ENCODE assay signal across 17 cellular contexts in the genomic region with DNA sequence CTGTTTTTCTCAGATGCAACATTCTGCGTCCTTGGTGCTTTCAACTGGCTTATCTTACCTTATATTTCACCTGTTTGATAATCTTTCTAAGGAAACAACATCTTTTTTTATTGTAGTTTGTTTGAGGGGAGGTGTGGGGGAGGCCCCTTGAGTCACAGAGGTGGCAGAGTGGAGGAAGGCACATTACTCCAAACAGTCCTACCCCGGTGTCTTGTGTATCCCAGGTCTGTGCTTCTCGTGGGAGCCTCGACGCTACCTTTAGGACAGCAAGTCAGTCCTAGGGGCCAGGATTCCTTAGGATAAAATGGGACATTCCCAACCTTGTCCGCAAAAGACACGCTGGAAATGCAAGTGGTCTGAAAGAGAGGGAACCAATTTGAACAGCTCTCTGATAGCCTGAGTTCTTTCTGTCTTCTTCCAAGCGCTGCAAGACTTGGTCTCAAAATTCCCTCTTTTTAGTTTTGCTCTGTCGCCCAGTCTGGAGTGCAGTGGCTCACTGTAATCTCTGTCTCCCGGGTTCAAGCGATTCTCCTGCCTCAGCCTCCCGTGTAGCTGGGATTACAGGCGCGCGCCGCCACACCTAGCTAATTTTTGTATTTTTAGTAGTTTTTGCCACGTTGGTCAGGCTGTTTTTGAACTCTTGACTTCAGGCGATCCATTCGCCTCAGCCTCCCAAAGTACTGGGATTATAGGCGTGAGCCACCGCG. TPM values are rescaled to one million over a fixed set of nuclear protein-coding genes. Genes with fewer than 3 reads are reported as not detected.
DNase-seq lines count a peak whose midpoint lies in the region; ATAC-seq and TF ChIP-seq lines count a peak whose summit lies in the region.
"Had no signal": no experiment of that assay in that cellular context is flagged by ENCODE, and none has a peak within 500 bp of the region (broad histone marks: within the 10 kb centered on the region; RNA-seq: fewer than 3 reads in every experiment).

No MANE protein-coding gene starts in this region.

- no peak overlapping the region for H3K27ac Mint-ChIP-seq in activated naive CD4-positive, alpha-beta T cell treated with anti-CD3 and anti-CD28 coated beads, Interleukin-2, amount 50 U/mL, for 24 hours
- no peak overlapping the region for H3K27ac Mint-ChIP-seq in activated naive CD4-positive, alpha-beta T cell treated with anti-CD3 and anti-CD28 coated beads, Interleukin-2, amount 10 ng/mL, durations not matched to agents 7 days and 5 days
- peak overlapping the region; percentile 85 for H3K27ac Mint-ChIP-seq in type B pancreatic cell
- no peak overlapping the region for H3K27ac Mint-ChIP-seq in HFFc6
- H3K27ac Mint-ChIP-seq: activated CD4-positive, alpha-beta T cell treated with anti-CD3 and anti-CD28 coated beads, Interleukin-2, amount 10 ng/mL, durations not matched to agents 7 days and 5 days; activated T-helper 1 cell treated with anti-CD3 and anti-CD28 coated beads, Interleukin-12 subunit alpha, Interleukin-12 subunit beta, Interleukin-2, Interleukin-4 antibody, amounts not matched to agents 30 ng/mL and 10 ng/mL and 1 ng/mL, durations not matched to agents 14 hours and 24 hours and 36 hours; IgD-negative memory B cell had no signal

- H3K27ac ChIP-seq in coronary artery: peak overlapping the region; percentile 97 to 99
- H3K27ac ChIP-seq in mucosa of rectum (ENCODE audit: low read depth in 2 of 2, low read length in 2 of 2): peak overlapping the region; percentile 77 to 84
- H3K27ac ChIP-seq: 22Rv1 had no signal

- H3K36me3 Mint-ChIP-seq in activated naive CD4-positive, alpha-beta T cell treated with anti-CD3 and anti-CD28 coated beads, Interleukin-2, amount 50 U/mL, for 24 hours: no peaks in the 10 kb centered on the region
- peaks cover 8% of the 10 kb centered on the region for H3K36me3 Mint-ChIP-seq in activated naive CD4-positive, alpha-beta T cell treated with anti-CD3 and anti-CD28 coated beads, Interleukin-2, amount 10 ng/mL, durations not matched to agents 7 days and 5 days
- peaks cover 36% of the 10 kb centered on the region for H3K36me3 Mint-ChIP-seq in type B pancreatic cell
- H3K36me3 Mint-ChIP-seq in HFFc6 (ENCODE audit: low read depth): no peaks in the 10 kb centered on the region
- H3K36me3 Mint-ChIP-seq: IgD-negative memory B cell had no signal

- ATAC-seq in HG03025 (IDR thresholded peaks at IDR 0.05; ENCODE audit: low FRiP score, unreplicated experiment): no peak
- ATAC-seq: sciatic nerve had no signal

- no peaks in the 10 kb centered on the region for H3K9me3 ChIP-seq in mucosa of rectum (ENCODE audit: control insufficient read depth in 2 of 2, low read length in 2 of 2)

- peaks cover 2 to 15% of the 10 kb centered on the region in 2 donors for H3K36me3 ChIP-seq in mucosa of rectum (ENCODE audit: control insufficient read depth in 2 of 2, insufficient read depth in 2 of 2, low read length in 2 of 2)

- H3K4me1 Mint-ChIP-seq in activated naive CD4-positive, alpha-beta T cell treated with anti-CD3 and anti-CD28 coated beads, Interleukin-2, amount 50 U/mL, for 24 hours: peaks cover 3% of the 10 kb centered on the region
- H3K4me1 Mint-ChIP-seq in activated naive CD4-positive, alpha-beta T cell treated with anti-CD3 and anti-CD28 coated beads, Interleukin-2, amount 10 ng/mL, durations not matched to agents 7 days and 5 days: peaks cover 18% of the 10 kb centered on the region
- H3K4me1 Mint-ChIP-seq in type B pancreatic cell (ENCODE audit: unreplicated experiment) (peaks cover 14% of the 10 kb centered on the region), HFFc6 (ENCODE audit: low read depth) (peaks cover 10% of the 10 kb centered on the region; the same call in 1 of the 2 replicates)

- CTCF ChIA-PET in activated naive CD4-positive, alpha-beta T cell treated with anti-CD3 and anti-CD28 coated beads, Interleukin-2, amount 10 ng/mL, durations not matched to agents 7 days and 5 days (lab: Charles Lee): interaction anchor here (0.6 kb wide), 1 partner anchor 709 kb away, joined by 4 read pairs; no protein-coding TSS in a partner anchor

- peaks cover 11 to 17% of the 10 kb centered on the region in 2 donors for H3K4me1 ChIP-seq in mucosa of rectum (ENCODE audit: control insufficient read depth in 2 of 2, insufficient read depth in 2 of 2, low read length in 2 of 2)

- peak overlapping the region; percentile 68 to 99 for H3K9ac ChIP-seq in mucosa of rectum (ENCODE audit: low read depth in 1 of 2, low read length in 2 of 2)

- peak overlapping the region; percentile 7 for H3K4me3 Mint-ChIP-seq in activated naive CD4-positive, alpha-beta T cell treated with anti-CD3 and anti-CD28 coated beads, Interleukin-2, amount 50 U/mL, for 24 hours
- no peak overlapping the region for H3K4me3 Mint-ChIP-seq in activated naive CD4-positive, alpha-beta T cell treated with anti-CD3 and anti-CD28 coated beads, Interleukin-2, amount 10 ng/mL, durations not matched to agents 7 days and 5 days
- H3K4me3 Mint-ChIP-seq in type B pancreatic cell: peak overlapping the region; percentile 86
- no peak overlapping the region for H3K4me3 Mint-ChIP-seq in HFFc6
- H3K4me3 Mint-ChIP-seq: activated CD4-positive, alpha-beta T cell treated with anti-CD3 and anti-CD28 coated beads, Interleukin-2, amount 10 ng/mL, durations not matched to agents 7 days and 5 days; activated T-helper 1 cell treated with anti-CD3 and anti-CD28 coated beads, Interleukin-12 subunit alpha, Interleukin-12 subunit beta, Interleukin-2, Interleukin-4 antibody, amounts not matched to agents 30 ng/mL and 10 ng/mL and 1 ng/mL, durations not matched to agents 14 hours and 24 hours and 36 hours; T-helper 1 cell treated with Interleukin-12 subunit alpha and Interleukin-12 subunit beta and Interleukin-4 antibody, amounts not matched to agents 30 μg/mL and 1 μg/mL, for 36 hours had no signal

- H3K27me3 Mint-ChIP-seq in activated naive CD4-positive, alpha-beta T cell treated with anti-CD3 and anti-CD28 coated beads, Interleukin-2, amount 50 U/mL, for 24 hours: peaks cover 44% of the 10 kb centered on the region
- H3K27me3 Mint-ChIP-seq in activated naive CD4-positive, alpha-beta T cell treated with anti-CD3 and anti-CD28 coated beads, Interleukin-2, amount 10 ng/mL, durations not matched to agents 7 days and 5 days: peaks cover 82% of the 10 kb centered on the region
- peaks cover 79% of the 10 kb centered on the region for H3K27me3 Mint-ChIP-seq in type B pancreatic cell
- H3K27me3 Mint-ChIP-seq in HFFc6 (ENCODE audit: insufficient read depth): peaks cover 31% of the 10 kb centered on the region

- DNase-seq in activated naive CD4-positive, alpha-beta T cell treated with anti-CD3 and anti-CD28 coated beads, Interleukin-2, amount 10 ng/mL, durations not matched to agents 7 days and 5 days: no peak
- DNase-seq in coronary artery (ENCODE audit: low spot score): no peak
- DNase-seq in type B pancreatic cell (ENCODE audit: extremely low spot score, unreplicated experiment): no peak
- no peak for DNase-seq in DMS79 (lab: John Stamatoyannopoulos, UW)
- no peak for DNase-seq in HFFc6
- DNase-seq: activated CD4-positive, alpha-beta T cell treated with anti-CD3 and anti-CD28 coated beads, Interleukin-2, amount 10 ng/mL, durations not matched to agents 7 days and 5 days; central memory CD4-positive, alpha-beta T cell; NCI-H1417; NCI-H446 treated with DMSO at 0.1 percent for 48 hours had no signal

- peaks cover 5 to 10% of the 10 kb centered on the region in 2 donors for H3K27me3 ChIP-seq in mucosa of rectum (ENCODE audit: control insufficient read depth in 2 of 2, insufficient read depth in 2 of 2, low read length in 2 of 2)

- H3K9me3 Mint-ChIP-seq in activated naive CD4-positive, alpha-beta T cell treated with anti-CD3 and anti-CD28 coated beads, Interleukin-2, amount 50 U/mL, for 24 hours: peaks cover 4% of the 10 kb centered on the region
- H3K9me3 Mint-ChIP-seq in activated naive CD4-positive, alpha-beta T cell treated with anti-CD3 and anti-CD28 coated beads, Interleukin-2, amount 10 ng/mL, durations not matched to agents 7 days and 5 days: no peaks in the 10 kb centered on the region
- H3K9me3 Mint-ChIP-seq in type B pancreatic cell (no peaks in the 10 kb centered on the region), HFFc6 (no peaks in the 10 kb centered on the region)
- H3K9me3 Mint-ChIP-seq: activated CD4-positive, alpha-beta T cell treated with anti-CD3 and anti-CD28 coated beads, Interleukin-2, amount 10 ng/mL, durations not matched to agents 7 days and 5 days; activated T-helper 1 cell treated with anti-CD3 and anti-CD28 coated beads, Interleukin-12 subunit alpha, Interleukin-12 subunit beta, Interleukin-2, Interleukin-4 antibody, amounts not matched to agents 30 ng/mL and 10 ng/mL and 1 ng/mL, durations not matched to agents 14 hours and 24 hours and 36 hours; T-helper 1 cell treated with Interleukin-12 subunit alpha and Interleukin-12 subunit beta and Interleukin-4 antibody, amounts not matched to agents 30 μg/mL and 1 μg/mL, for 36 hours had no signal

- TF ChIP-seq CTCF in coronary artery (IDR thresholded peaks at IDR 0.05) (no peak), type B pancreatic cell (conservative IDR thresholded peaks at IDR 0.05) (no peak), HFFc6 (IDR thresholded peaks at IDR 0.05) (no peak)

- peak overlapping the region; percentile 90 for H3K4me3 ChIP-seq in coronary artery
- peak overlapping the region; percentile 77 to 83 for H3K4me3 ChIP-seq in mucosa of rectum (ENCODE audit: low read length in 2 of 2)

RNA-seq across cellular contexts. Expression of a gene that starts 4.0 kb away (rescaled TPM):
- total RNA-seq in type B pancreatic cell (ENCODE audit: low replicate concordance): 37.7 and 39.8 TPM in 2 replicates
- total RNA-seq in HFFc6 (2021; fragmentation: NEBNext Ultra II Directional; extraction: Animal tissue kit (Norgen Biotek cat#: 25700)): 1 to 10 TPM in 4 of 6 experiments, under 1 TPM in 2; 0.28 to 1.8 (median 1.5) TPM
- total RNA-seq: activated CD4-positive, alpha-beta T cell treated with anti-CD3 and anti-CD28 coated beads, Interleukin-2, amount 10 ng/mL, durations not matched to agents 7 days and 5 days; activated T-helper 1 cell treated with anti-CD3 and anti-CD28 coated beads, Interleukin-12 subunit alpha, Interleukin-12 subunit beta, Interleukin-2, Interleukin-4 antibody, amounts not matched to agents 30 ng/mL and 10 ng/mL and 1 ng/mL, durations not matched to agents 14 hours and 24 hours and 36 hours had no signal

Comparison
In these comparisons a context has a peak if more than half of its experiments do, and no peak if none do; other contexts are left out.
1. H3K4me3 Mint-ChIP-seq: peak in activated naive CD4-positive, alpha-beta T cell treated with anti-CD3 and anti-CD28 coated beads, Interleukin-2, amount 50 U/mL, for 24 hours (single experiment) and type B pancreatic cell (single experiment); none in activated naive CD4-positive, alpha-beta T cell treated with anti-CD3 and anti-CD28 coated beads, Interleukin-2, amount 10 ng/mL, durations not matched to agents 7 days and 5 days (single experiment) and HFFc6 (single experiment).
2. RNA of a gene that starts 4.0 kb away (total RNA-seq): 37.7 to 39.8 TPM in type B pancreatic cell; 0.28 to 1.8 TPM in HFFc6; every median in the first group is over 10 times any median in the second.